ENCODE assay signal across 8 cellular contexts in the genomic region with DNA sequence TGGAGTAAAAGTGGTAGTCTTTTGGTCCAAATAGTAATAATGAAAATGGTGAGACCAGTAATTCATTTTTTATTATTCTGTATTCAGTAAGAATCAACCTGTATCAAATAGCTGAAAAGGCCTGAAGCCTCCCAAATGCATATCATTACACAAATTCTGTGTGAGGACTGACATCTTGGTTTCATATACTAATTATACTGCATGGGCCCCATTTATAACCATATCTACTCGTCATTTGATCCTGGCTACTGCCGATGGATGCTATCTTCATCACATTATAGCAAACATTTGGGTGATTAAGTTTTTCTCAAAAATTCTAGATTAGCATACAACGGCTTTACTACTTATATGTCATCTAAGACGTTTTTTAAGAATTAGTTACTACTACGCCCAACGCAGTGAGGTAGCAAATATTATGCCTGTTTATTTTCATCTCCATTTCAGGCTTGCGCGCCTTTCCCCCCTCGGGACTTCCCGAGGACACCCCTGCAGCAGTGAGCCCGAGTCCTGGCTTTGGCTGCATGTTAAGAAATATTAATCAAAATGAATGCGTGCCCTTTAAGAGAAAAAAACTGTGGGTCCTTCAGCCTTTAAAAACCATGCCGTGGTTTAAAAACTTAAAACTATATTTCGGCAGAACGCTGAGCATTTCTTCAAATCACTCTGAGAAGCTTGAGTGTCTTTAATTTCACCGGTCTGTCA. TPM values are rescaled to one million over a fixed set of nuclear protein-coding genes. Genes with fewer than 3 reads are reported as not detected.
DNase-seq lines count a peak whose midpoint lies in the region; ATAC-seq and TF ChIP-seq lines count a peak whose summit lies in the region.

No MANE protein-coding gene starts in this region.

- peaks cover 43% of the 10 kb centered on the region for H3K4me1 Mint-ChIP-seq in activated T-cell treated with anti-CD3 and anti-CD28 coated beads, Interleukin-2, amount 50 U/mL, for 4 hours (ENCODE audit: low read depth)
- H3K4me1 Mint-ChIP-seq in neural crest cell: peaks cover 28% of the 10 kb centered on the region

- peak overlapping the region; percentile 88 for H3K4me3 ChIP-seq in Jurkat, Clone E6-1 (ENCODE audit: low read length)

- peaks cover 10% of the 10 kb centered on the region for H3K36me3 Mint-ChIP-seq in activated T-cell treated with anti-CD3 and anti-CD28 coated beads, Interleukin-2, amount 50 U/mL, for 4 hours (ENCODE audit: insufficient read depth)
- H3K36me3 Mint-ChIP-seq in neural crest cell (ENCODE audit: low read depth): peaks cover 9% of the 10 kb centered on the region

- DNase-seq in Daoy (ENCODE audit: low read depth) (peak; percentile 6), fibroblast of peridontal ligament (ENCODE audit: extremely low read depth) (peak; percentile 33), neural crest cell (ENCODE audit: low read depth, low spot score) (no peak), Ammon's horn (ENCODE audit: low spot score) (no peak), omental fat pad (ENCODE audit: low spot score) (no peak), NCI-H446 treated with DMSO at 0.1 percent for 48 hours (lab: John Stamatoyannopoulos, UW) (no peak)
- DNase-seq in Jurkat, Clone E6-1 (ENCODE audit: low read depth, low spot score): no peak
- peak; percentile 22 for DNase-seq in activated T-cell treated with anti-CD3 and anti-CD28 coated beads, Interleukin-2, amount 50 U/mL, for 4 hours

- H3K4me3 Mint-ChIP-seq in activated T-cell treated with anti-CD3 and anti-CD28 coated beads, Interleukin-2, amount 50 U/mL, for 4 hours: peak overlapping the region; percentile 96
- H3K4me3 Mint-ChIP-seq in neural crest cell: peak overlapping the region; percentile 95

- H3K9me3 Mint-ChIP-seq in activated T-cell treated with anti-CD3 and anti-CD28 coated beads, Interleukin-2, amount 50 U/mL, for 4 hours: peaks cover 4% of the 10 kb centered on the region
- peaks cover 4% of the 10 kb centered on the region for H3K9me3 Mint-ChIP-seq in neural crest cell

- TF ChIP-seq CTCF in neural crest cell (conservative IDR thresholded peaks at IDR 0.05): no peak
- TF ChIP-seq CTCF in omental fat pad (IDR thresholded peaks at IDR 0.05): no peak

- no peak for ATAC-seq in activated T-cell treated with anti-CD3 and anti-CD28 coated beads, Interleukin-2, amount 50 U/mL, for 4 hours
- ATAC-seq in omental fat pad (ENCODE audit: low FRiP score): no peak

- peak overlapping the region; percentile 51 for H3K27ac Mint-ChIP-seq in neural crest cell (ENCODE audit: unreplicated experiment)

- H3K27me3 Mint-ChIP-seq in activated T-cell treated with anti-CD3 and anti-CD28 coated beads, Interleukin-2, amount 50 U/mL, for 4 hours (ENCODE audit: low read depth): no peaks in the 10 kb centered on the region
- peaks cover 3% of the 10 kb centered on the region for H3K27me3 Mint-ChIP-seq in neural crest cell (ENCODE audit: low read depth)

RNA-seq across cellular contexts. Expression of gene MMAA, which starts 0.8 kb away (rescaled TPM):
- total RNA-seq in Daoy (2014; rRNA removed; shearing (Covaris generic)): 2.8 TPM in 2 replicates
- 22.9 TPM for polyA plus RNA-seq in Jurkat, Clone E6-1 (2012; ENCODE audit: insufficient read depth, insufficient read length)
- 10 to 100 TPM; 13.9 to 16.6 (median 14.6) TPM for total RNA-seq in activated T-cell treated with anti-CD3 and anti-CD28 coated beads, Interleukin-2, amount 50 U/mL, for 4 hours
- total RNA-seq in neural crest cell: 4.9 and 5.8 TPM in 2 replicates
- total RNA-seq in omental fat pad: 1 to 10 TPM; 2.8 to 5.7 (median 4.5) TPM

Comparison
In these comparisons a context has a peak if more than half of its experiments do, and no peak if none do; other contexts are left out.
1. DNase-seq: peak in Daoy (single experiment), activated T-cell treated with anti-CD3 and anti-CD28 coated beads, Interleukin-2, amount 50 U/mL, for 4 hours (single experiment) and fibroblast of peridontal ligament (single experiment); none in Jurkat, Clone E6-1 (single experiment), neural crest cell (single experiment), Ammon's horn (single experiment), omental fat pad (single experiment) and NCI-H446 treated with DMSO at 0.1 percent for 48 hours (single experiment).